Comparison of ENCODE assay signal across 12 cellular contexts in the genomic region with DNA sequence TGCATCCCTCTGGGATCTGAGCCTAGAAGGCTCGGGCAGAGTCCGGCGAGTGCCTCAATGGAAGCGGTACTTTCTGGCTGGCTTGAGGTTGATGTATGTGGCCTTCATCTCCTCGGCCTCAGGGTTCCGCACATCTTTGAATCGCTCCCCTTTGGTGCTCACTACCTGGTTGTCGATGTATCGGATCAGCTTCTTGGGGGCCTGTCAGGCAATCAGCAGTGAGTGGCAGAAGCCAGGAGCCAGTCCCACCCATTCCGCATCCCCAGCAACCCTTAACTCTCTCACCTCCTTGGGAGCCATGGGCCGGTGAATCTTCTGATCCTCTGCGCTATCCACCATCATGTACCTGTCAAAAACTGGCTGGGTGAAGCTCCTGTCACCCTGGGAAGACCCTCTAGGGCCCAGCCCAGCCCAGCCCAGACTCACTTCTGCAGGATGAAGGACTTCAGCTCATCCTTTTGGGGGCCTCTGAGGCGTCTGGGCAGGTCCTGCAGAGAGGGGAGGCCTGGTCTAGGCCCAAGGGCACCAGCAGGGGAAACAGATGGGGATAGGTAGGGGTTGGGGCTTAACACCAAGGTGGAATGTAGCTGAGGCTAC. TPM values are rescaled to one million over a fixed set of nuclear protein-coding genes. Genes with fewer than 3 reads are reported as not detected.
DNase-seq lines count a peak whose midpoint lies in the region; ATAC-seq and TF ChIP-seq lines count a peak whose summit lies in the region.
"Had no signal": no experiment of that assay in that cellular context is flagged by ENCODE, and none has a peak within 500 bp of the region (broad histone marks: within the 10 kb centered on the region; RNA-seq: fewer than 3 reads in every experiment).

No MANE protein-coding gene starts in this region.

- intact Hi-C loops in sigmoid colon (cut with DNase I): loop anchor here (5.0 kb wide), 2 partner anchors 54 to 159 kb away; no protein-coding TSS in a partner anchor

- DNase-seq in T-helper 1 cell: no peak
- no peak for DNase-seq in RWPE2 (ENCODE audit: low spot score)
- no peak for DNase-seq in endothelial cell (ENCODE audit: low spot score)
- DNase-seq in sigmoid colon: no peak
- no peak for DNase-seq in NCI-H774 (lab: John Stamatoyannopoulos, UW)
- DNase-seq in HUDEP-2 (lab: John Stamatoyannopoulos, UW; ENCODE audit: unreplicated experiment in 76 of 76): no peak
- DNase-seq in NCI-H2081 treated with DMSO at 0.1 percent for 48 hours (lab: John Stamatoyannopoulos, UW): no peak
- DNase-seq: NCI-H226 had no signal

- peaks cover 33% of the 10 kb centered on the region for H3K4me1 Mint-ChIP-seq in T-helper 1 cell treated with Interleukin-12 subunit alpha and Interleukin-12 subunit beta and Interleukin-4 antibody, amounts not matched to agents 30 μg/mL and 1 μg/mL, for 36 hours (ENCODE audit: low read depth)
- H3K4me1 Mint-ChIP-seq in endothelial cell (ENCODE audit: unreplicated experiment): peaks cover 17% of the 10 kb centered on the region

- peaks cover 4% of the 10 kb centered on the region for H3K27me3 Mint-ChIP-seq in T-helper 1 cell treated with Interleukin-12 subunit alpha and Interleukin-12 subunit beta and Interleukin-4 antibody, amounts not matched to agents 30 μg/mL and 1 μg/mL, for 36 hours (ENCODE audit: low read depth)
- peaks cover 12% of the 10 kb centered on the region for H3K27me3 Mint-ChIP-seq in endothelial cell (ENCODE audit: unreplicated experiment)

- TF ChIP-seq EP300 in sigmoid colon (IDR thresholded peaks at IDR 0.05): no peak

- TF ChIP-seq POLR2A in sigmoid colon (IDR thresholded peaks at IDR 0.05): no peak

- H3K4me3 ChIP-seq in RWPE2 (ENCODE audit: severe bottlenecking) (no peak overlapping the region), sigmoid colon (no peak overlapping the region)

- H3K36me3 ChIP-seq in RWPE2 (ENCODE audit: low read depth): peaks cover 7% of the 10 kb centered on the region
- peaks cover 10 to 24% (median 11%) of the 10 kb centered on the region in 4 donors for H3K36me3 ChIP-seq in sigmoid colon

- H3K27ac Mint-ChIP-seq in T-helper 1 cell treated with Interleukin-12 subunit alpha and Interleukin-12 subunit beta and Interleukin-4 antibody, amounts not matched to agents 30 μg/mL and 1 μg/mL, for 36 hours: peak overlapping the region; percentile 29
- H3K27ac Mint-ChIP-seq in endothelial cell (ENCODE audit: unreplicated experiment): no peak overlapping the region

- whole genome bisulfite sequencing in sigmoid colon, 2 donors: 93 to 95% methylated on average over 13 of the region's 13 CpGs

- no peak for TF ChIP-seq CTCF in RWPE2 (IDR thresholded peaks at IDR 0.05; ENCODE audit: poor library complexity, severe bottlenecking)
- TF ChIP-seq CTCF in endothelial cell (IDR thresholded peaks at IDR 0.05; ENCODE audit: unreplicated experiment): no peak
- TF ChIP-seq CTCF in sigmoid colon (IDR thresholded peaks at IDR 0.05): no peak

- peaks cover 5% of the 10 kb centered on the region for H3K27me3 ChIP-seq in RWPE2 (ENCODE audit: insufficient read depth, poor library complexity, severe bottlenecking)
- peaks cover 0 to 5% (median 0%) of the 10 kb centered on the region in 3 donors for H3K27me3 ChIP-seq in sigmoid colon

- no peak for ATAC-seq in RWPE2 (ENCODE audit: low read depth)

- H3K27ac ChIP-seq in RWPE2 (ENCODE audit: poor library complexity, severe bottlenecking) (peak overlapping the region; percentile 71), sigmoid colon (peak overlapping the region in 3 of 4 donors; percentile 86 to 96 (median 91))

- H3K4me3 Mint-ChIP-seq in T-helper 1 cell treated with Interleukin-12 subunit alpha and Interleukin-12 subunit beta and Interleukin-4 antibody, amounts not matched to agents 30 μg/mL and 1 μg/mL, for 36 hours: peak overlapping the region; percentile 60
- peak overlapping the region; percentile 49 for H3K4me3 Mint-ChIP-seq in endothelial cell (ENCODE audit: unreplicated experiment)

- peaks cover 6% of the 10 kb centered on the region for H3K36me3 Mint-ChIP-seq in T-helper 1 cell treated with Interleukin-12 subunit alpha and Interleukin-12 subunit beta and Interleukin-4 antibody, amounts not matched to agents 30 μg/mL and 1 μg/mL, for 36 hours (ENCODE audit: low read depth)
- peaks cover 8% of the 10 kb centered on the region for H3K36me3 Mint-ChIP-seq in endothelial cell (ENCODE audit: low read depth, unreplicated experiment)

- H3K9me3 ChIP-seq in RWPE2 (ENCODE audit: severe bottlenecking) (no peaks in the 10 kb centered on the region), sigmoid colon (no peaks in the 10 kb centered on the region)
- H3K9me3 ChIP-seq: Peyer's patch had no signal

- H3K4me1 ChIP-seq in RWPE2 (ENCODE audit: insufficient read depth, poor library complexity, severe bottlenecking): no peaks in the 10 kb centered on the region
- H3K4me1 ChIP-seq in sigmoid colon: peaks cover 0 to 41% (median 36%) of the 10 kb centered on the region in 4 donors

- no peaks in the 10 kb centered on the region for H3K9me3 Mint-ChIP-seq in T-helper 1 cell treated with Interleukin-12 subunit alpha and Interleukin-12 subunit beta and Interleukin-4 antibody, amounts not matched to agents 30 μg/mL and 1 μg/mL, for 36 hours
- H3K9me3 Mint-ChIP-seq in endothelial cell (ENCODE audit: unreplicated experiment): no peaks in the 10 kb centered on the region

RNA-seq across cellular contexts. Expression of a gene that starts 2.8 kb away (rescaled TPM):
- total RNA-seq in endothelial cell (ENCODE audit: unreplicated experiment): 8.7 TPM
- total RNA-seq in sigmoid colon: 10 to 100 TPM; 19.7 to 51.3 (median 34.2) TPM
- 10 to 100 TPM; 19.0 to 36.7 (median 21.0) TPM for polyA plus RNA-seq in sigmoid colon

RNA-seq across cellular contexts. Expression of a gene that starts 4.9 kb away (rescaled TPM):
- total RNA-seq in endothelial cell (ENCODE audit: unreplicated experiment) (0.31 TPM), sigmoid colon (100 to 1,000 TPM; 343 to 449 (median 417) TPM)
- 10 to 100 TPM in 1 of 3 donors, 1 to 10 TPM in 1, under 1 TPM in 1; 0.69 to 23.3 (median 6.0) TPM for polyA plus RNA-seq in sigmoid colon
- total RNA-seq: M059J had no signal

RNA-seq across cellular contexts. Expression of a gene that starts 8.9 kb away (rescaled TPM):
- total RNA-seq in endothelial cell (ENCODE audit: unreplicated experiment) (72.9 TPM), sigmoid colon (10 to 100 TPM; 65.2 to 93.5 (median 82.4) TPM)
- polyA plus RNA-seq in sigmoid colon: 10 to 100 TPM; 30.0 to 47.7 (median 33.3) TPM

RNA-seq across cellular contexts. Expression of a gene that starts 27.9 kb away (rescaled TPM):
- total RNA-seq in endothelial cell (ENCODE audit: unreplicated experiment) (0.18 TPM), sigmoid colon (under 1 TPM in 1 of 4 donors, not detected in 3; 0.36 TPM)
- polyA plus RNA-seq in sigmoid colon: 1 to 10 TPM in 2 of 3 donors, under 1 TPM in 1; 0.92 to 2.4 (median 1.1) TPM
- total RNA-seq: dermis microvascular lymphatic vessel endothelial cell, M059J had no signal

RNA-seq across cellular contexts. Expression of a gene that starts 28.0 kb away (rescaled TPM):
- total RNA-seq in endothelial cell (ENCODE audit: unreplicated experiment): 14.2 TPM
- total RNA-seq in sigmoid colon: 10 to 100 TPM; 29.6 to 41.1 (median 36.0) TPM
- 10 to 100 TPM in 2 of 3 donors, 1 to 10 TPM in 1; 5.4 to 41.5 (median 11.1) TPM for polyA plus RNA-seq in sigmoid colon

Comparison
In these comparisons a context has a peak if more than half of its experiments do, and no peak if none do; other contexts are left out.
1. RNA of a gene that starts 4.9 kb away (total RNA-seq): 343 to 449 TPM in sigmoid colon; 0.31 TPM in endothelial cell (single experiment); every median in the first group is over 100 times any median in the second.